ENCODE assay signal across 1 cellular context in genomic region chr19:2434267-2434666, GRCh38.
TF ChIP-seq lines count a peak whose summit lies in the region.

No MANE protein-coding gene starts in this region.

TF ChIP-seq in endothelial cell of umbilical vein, 7 proteins besides CTCF, POLR2A, EP300 and RAD21:
- TF ChIP-seq JUN (IDR thresholded peaks at IDR 0.05; ENCODE audit: borderline replicate concordance, insufficient read depth, insufficient read length, low read depth) = no peak
- no peak for TF ChIP-seq POLR2AphosphoS5 (IDR thresholded peaks at IDR 0.05; ENCODE audit: insufficient read depth, low read depth, low read length)
- no peak for TF ChIP-seq MYC (IDR thresholded peaks at IDR 0.05; ENCODE audit: low read depth, low read length)
- no peak for TF ChIP-seq MAX (IDR thresholded peaks at IDR 0.05; ENCODE audit: insufficient read depth, insufficient read length)
- no peak for TF ChIP-seq FOS (IDR thresholded peaks at IDR 0.05; ENCODE audit: borderline replicate concordance, insufficient read depth, low read length)
- no peak for TF ChIP-seq GATA2 (IDR thresholded peaks at IDR 0.05; ENCODE audit: insufficient read depth, insufficient read length, low read depth, low read length)
- TF ChIP-seq EZH2 (IDR thresholded peaks at IDR 0.05; ENCODE audit: borderline replicate concordance, low read depth, low read length, severe bottlenecking) = no peak
